8 cellular contexts compared by ENCODE assay signal in the genomic region with DNA sequence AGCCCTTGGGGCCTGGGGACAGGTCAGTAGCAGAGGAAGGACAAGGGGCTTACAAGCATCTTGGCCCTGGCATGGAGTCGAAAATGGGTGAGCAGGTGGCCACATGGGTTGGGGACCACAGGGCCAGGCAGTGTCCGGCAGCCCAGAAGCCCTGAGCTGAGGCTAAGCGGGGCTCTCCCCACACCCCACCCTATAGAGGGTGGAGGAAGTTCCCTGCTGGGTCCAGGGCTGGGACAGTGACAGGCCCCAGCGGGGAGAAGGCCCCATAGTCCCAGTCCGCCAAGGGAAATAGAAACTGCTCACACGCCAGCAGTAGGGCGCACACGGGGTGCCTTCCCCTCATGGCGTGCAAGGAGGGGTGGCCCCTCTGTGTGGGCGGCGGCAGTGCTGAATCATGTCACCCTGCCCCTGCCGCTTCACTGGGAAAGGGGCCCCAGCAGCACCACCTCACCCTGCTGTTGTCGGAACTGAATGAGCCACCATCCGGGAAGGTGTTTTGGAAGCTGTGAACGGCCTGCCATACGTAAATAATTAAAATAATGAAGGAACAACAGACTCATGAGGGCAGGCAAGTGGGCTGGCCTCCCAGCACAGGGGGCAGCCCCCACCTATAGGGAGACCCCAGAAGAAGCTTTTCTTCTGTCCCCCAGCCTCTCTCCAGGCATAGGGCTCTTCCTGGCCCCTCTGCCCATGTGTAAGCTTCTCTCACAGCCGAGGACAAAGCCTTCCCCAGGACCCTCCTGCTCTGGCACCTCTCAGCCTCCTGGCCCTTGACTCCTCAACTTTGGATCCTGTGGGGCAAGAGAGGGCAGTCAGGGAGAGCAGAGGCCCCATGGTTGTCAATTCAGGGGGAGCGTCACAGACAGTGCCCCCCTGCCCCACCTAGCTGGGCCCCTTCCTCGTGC. TPM values are rescaled to one million over a fixed set of nuclear protein-coding genes. Genes with fewer than 3 reads are reported as not detected.
DNase-seq lines count a peak whose midpoint lies in the region; FAIRE-seq and TF ChIP-seq lines count a peak whose summit lies in the region.

No MANE protein-coding gene starts in this region.

- no peak overlapping the region for H3K4me2 ChIP-seq in GM23248 (ENCODE audit: unreplicated experiment)
- H3K4me2 ChIP-seq in OCI-LY7 (ENCODE audit: low read length): peak overlapping the region; percentile 53
- no peak overlapping the region for H3K4me2 ChIP-seq in mammary epithelial cell (ENCODE audit: insufficient read depth, low read depth, low read length)

- H3K27ac ChIP-seq in GM23248 (no peak overlapping the region), OCI-LY7 (ENCODE audit: low read depth, low read length, poor library complexity, severe bottlenecking) (peak overlapping the region; percentile 0), mammary epithelial cell (ENCODE audit: insufficient read depth, low read depth, low read length) (no peak overlapping the region)

- peak overlapping the region; percentile 45 for H2AFZ ChIP-seq in GM23248
- H2AFZ ChIP-seq in OCI-LY7 (ENCODE audit: low read length): peak overlapping the region; percentile 80
- H2AFZ ChIP-seq in mammary epithelial cell (ENCODE audit: low read depth, low read length): no peak overlapping the region

- H3K9ac ChIP-seq in GM23248 (0 out of 2 replicates have a peak overlapping the region, but pooled peaks have one; percentile 15), mammary epithelial cell (ENCODE audit: insufficient read depth, low read length) (no peak overlapping the region)

- no peak for TF ChIP-seq CTCF in GM12865 (IDR thresholded peaks at IDR 0.05; ENCODE audit: insufficient read depth, low read depth, low read length, missing control alignments)
- no peak for TF ChIP-seq CTCF in OCI-LY7 (conservative IDR thresholded peaks at IDR 0.05; ENCODE audit: low read length)
- TF ChIP-seq CTCF in mammary epithelial cell (conservative IDR thresholded peaks at IDR 0.05 in 1 of 2, IDR thresholded peaks at IDR 0.05 in 1 of 2; ENCODE audit: extremely low read depth in 1 of 2, insufficient read depth in 1 of 2, low read depth in 1 of 2, low read length in 2 of 2): no peak

- H3K4me3 ChIP-seq in GM12865 (ENCODE audit: low read depth, low read length) (peak overlapping the region; percentile 64), GM23248 (no peak overlapping the region), OCI-LY7 (ENCODE audit: low read depth, low read length, poor library complexity, severe bottlenecking) (peak overlapping the region; percentile 13), mammary epithelial cell (replicated peaks in 1 of 3; ENCODE audit: insufficient read depth in 1 of 3, low read depth in 2 of 3, low read length in 3 of 3) (no peak overlapping the region)

- H3K27me3 ChIP-seq in GM23248 (replicated peaks; ENCODE audit: insufficient read depth): no peaks in the 10 kb centered on the region
- no peaks in the 10 kb centered on the region for H3K27me3 ChIP-seq in mammary epithelial cell (ENCODE audit: insufficient read depth, low read length)

- intact Hi-C loops in OCI-LY7 (cut with micrococcal nuclease; ENCODE audit: unreplicated experiment) (no loop called here), mammary epithelial cell (cut with micrococcal nuclease) (no loop called here)

- CTCF ChIA-PET in OCI-LY7 (lab: Charles Lee; ENCODE audit: unreplicated experiment): interaction anchor here (2.2 kb wide), 1 partner anchor 10 kb away, joined by 9 read pairs; no protein-coding TSS in a partner anchor
- CTCF ChIA-PET in mammary epithelial cell (lab: Charles Lee; ENCODE audit: low non-redundant PET): no interaction called here

- no peaks in the 10 kb centered on the region for H3K9me2 ChIP-seq in GM23248 (ENCODE audit: insufficient read depth)
- H3K9me2 ChIP-seq in OCI-LY7 (ENCODE audit: insufficient read depth, low read length): no peaks in the 10 kb centered on the region

- 42 to 53% methylated on average over 18 to 19 of the region's 19 CpGs for WGBS in GM23248 (ENCODE audit: low coverage in 1 of 2, low lambda C conversion rate in 2 of 2, missing lambda C conversion rate in 2 of 2), 2 experiments
- WGBS in mammary epithelial cell (ENCODE audit: low coverage, missing lambda C conversion rate): 77% methylated on average over 11 of the region's 19 CpGs

- BruUV-seq in OCI-LY7 (replicated peaks; lab: Mats Ljungman, UMichigan) (no TSS peak), mammary epithelial cell (replicated peaks; lab: Mats Ljungman, UMichigan) (no TSS peak)

- H3F3A ChIP-seq in GM23248 (ENCODE audit: insufficient read depth): no peaks in the 10 kb centered on the region

- DNase-seq in GM12865 (ENCODE audit: low read depth): peak; percentile 91
- peak; percentile 63 for DNase-seq in GM23248
- no peak for DNase-seq in OCI-LY7 (ENCODE audit: low spot score)
- peak; percentile 63 for DNase-seq in activated gamma-delta T cell (lab: John Stamatoyannopoulos, UW)
- DNase-seq in stimulated activated CD4-positive, alpha-beta T cell treated with anti-CD3 and anti-CD28 coated beads, Interleukin-15, amount 100 ng/mL, for 48 hours (ENCODE audit: low read depth in 2 of 2): peak; percentile 96 to 98
- DNase-seq in mammary epithelial cell: no peak
- no peak for DNase-seq in RCC 7860 (ENCODE audit: low spot score)
- DNase-seq in H54 (ENCODE audit: insufficient read length, low spot score): no peak

- in situ Hi-C loops in GM23248 (cut with MboI): no loop called here
- in situ Hi-C loops in mammary epithelial cell (cut with MboI; ENCODE audit: low sequenced_read_pairs in 2 of 2): no loop called here

- H3K9me3 ChIP-seq in GM23248 (ENCODE audit: low read depth) (no peaks in the 10 kb centered on the region), OCI-LY7 (ENCODE audit: low read length) (peaks cover 5% of the 10 kb centered on the region; the same call in 1 of the 2 replicates), mammary epithelial cell (replicated peaks; ENCODE audit: insufficient read depth, low read length) (no peaks in the 10 kb centered on the region)

- H3K36me3 ChIP-seq in GM23248 (ENCODE audit: low read depth) (no peaks in the 10 kb centered on the region), OCI-LY7 (ENCODE audit: insufficient read depth, low read length) (no peaks in the 10 kb centered on the region; the same call in 1 of the 2 replicates), mammary epithelial cell (ENCODE audit: insufficient read depth, low read length) (no peaks in the 10 kb centered on the region)

- dilution Hi-C loops in mammary epithelial cell (cut with HindIII; ENCODE audit: low sequenced_read_pairs): loop anchor here (25.0 kb wide), 1 partner anchor 146 kb away; no protein-coding TSS in a partner anchor

- POLR2A ChIA-PET in OCI-LY7 (lab: Charles Lee): interaction anchor here (0.8 to 1.3 kb wide), 3 partner anchors 8 to 10 kb away, joined by 3 to 8 read pairs (median 3); no protein-coding TSS in a partner anchor

- H4K20me1 ChIP-seq in GM23248 (ENCODE audit: insufficient read depth) (no peaks in the 10 kb centered on the region), OCI-LY7 (ENCODE audit: insufficient read depth, low read length) (no peaks in the 10 kb centered on the region), mammary epithelial cell (ENCODE audit: insufficient read depth, low read length) (no peaks in the 10 kb centered on the region)

- FAIRE-seq in RCC 7860 (lab: Jason Lieb, UNC) (no peak), H54 (lab: Jason Lieb, UNC) (no peak)

- H3K79me2 ChIP-seq in GM23248 (ENCODE audit: insufficient read depth): no peaks in the 10 kb centered on the region
- H3K79me2 ChIP-seq in OCI-LY7 (ENCODE audit: insufficient read depth, low read depth, low read length): no peaks in the 10 kb centered on the region
- H3K79me2 ChIP-seq in mammary epithelial cell (ENCODE audit: insufficient read depth, low read length): no peaks in the 10 kb centered on the region

- no peak for TF ChIP-seq POLR2A in H54 (IDR thresholded peaks at IDR 0.05; ENCODE audit: low read depth, low read length)

- H3K4me1 ChIP-seq in GM23248 (ENCODE audit: insufficient read depth) (peaks cover 7% of the 10 kb centered on the region; the same call in 1 of the 2 replicates), OCI-LY7 (ENCODE audit: insufficient read depth, low read length, poor library complexity, severe bottlenecking) (peaks cover 79% of the 10 kb centered on the region), mammary epithelial cell (ENCODE audit: insufficient read depth, low read length) (no peaks in the 10 kb centered on the region)

RNA-seq across cellular contexts. Expression of gene DUSP2, which starts 12.7 kb away (rescaled TPM):
- 2.4 and 8.8 TPM in 2 replicates for total RNA-seq in GM23248 (2014; rRNA removed; shearing (Covaris generic))
- polyA plus RNA-seq in GM23248 (2016; fragmentation: Nextera tagmentation; extraction: Ambion mirVana): 3.1 and 3.3 TPM in 2 replicates
- total RNA-seq in OCI-LY7 (2014; rRNA removed; shearing (Covaris generic)): 94.7 and 110 TPM in 2 replicates
- 31.2 and 37.3 TPM in 2 replicates for total RNA-seq in OCI-LY7 (2022)
- total RNA-seq in mammary epithelial cell: 10 to 100 TPM in 1 of 2 donors, 1 to 10 TPM in 1; 2.0 to 22.0 TPM
- 3.1 TPM for polyA plus RNA-seq in mammary epithelial cell
- polyA minus RNA-seq in mammary epithelial cell: 11.6 TPM

RNA-seq across cellular contexts. Expression of gene ASTL, which starts 19.6 kb away (rescaled TPM):
- total RNA-seq in GM23248 (2014; rRNA removed; shearing (Covaris generic)): 0.25 TPM in 1 of 2 replicates, not detected in the other
- not detected in 2 replicates for polyA plus RNA-seq in GM23248 (2016; fragmentation: Nextera tagmentation; extraction: Ambion mirVana)
- 0.46 TPM in 1 of 2 replicates, not detected in the other for total RNA-seq in OCI-LY7 (2014; rRNA removed; shearing (Covaris generic))
- total RNA-seq in OCI-LY7 (2022): 0.49 TPM in 1 of 2 replicates, not detected in the other
- under 1 TPM in 1 of 2 donors, not detected in 1; 0.33 TPM for total RNA-seq in mammary epithelial cell
- polyA plus RNA-seq in mammary epithelial cell: not detected
- polyA minus RNA-seq in mammary epithelial cell: not detected

RNA-seq across cellular contexts. Expression of gene ADRA2B, which starts 41.5 kb away (rescaled TPM):
- not detected in 2 replicates for total RNA-seq in GM23248 (2014; rRNA removed; shearing (Covaris generic))
- not detected in 2 replicates for polyA plus RNA-seq in GM23248 (2016; fragmentation: Nextera tagmentation; extraction: Ambion mirVana)
- 0.06 TPM in 1 of 2 replicates, not detected in the other for total RNA-seq in OCI-LY7 (2014; rRNA removed; shearing (Covaris generic))
- total RNA-seq in OCI-LY7 (2022): 0.11 TPM in 1 of 2 replicates, not detected in the other
- under 1 TPM; under 0.01 to 0.09 TPM for total RNA-seq in mammary epithelial cell
- 0.05 TPM for polyA plus RNA-seq in mammary epithelial cell
- polyA minus RNA-seq in mammary epithelial cell: not detected

RNA-seq across cellular contexts. Expression of gene STARD7, which starts 50.7 kb away (rescaled TPM):
- total RNA-seq in GM23248 (2014; rRNA removed; shearing (Covaris generic)): 120 and 129 TPM in 2 replicates
- polyA plus RNA-seq in GM23248 (2016; fragmentation: Nextera tagmentation; extraction: Ambion mirVana) (93.3 and 94.2 TPM in 2 replicates), mammary epithelial cell (65.8 TPM)
- 208 and 239 TPM in 2 replicates for total RNA-seq in OCI-LY7 (2014; rRNA removed; shearing (Covaris generic))
- total RNA-seq in OCI-LY7 (2022) (186 and 206 TPM in 2 replicates), mammary epithelial cell (100 to 1,000 TPM in 1 of 2 donors, 10 to 100 TPM in 1; 96.7 to 241 TPM)
- 90.8 TPM for polyA minus RNA-seq in mammary epithelial cell

Comparison
In these comparisons a context has a peak if more than half of its experiments do, and no peak if none do; other contexts are left out.
1. DNase-seq: peak in GM12865 (single experiment), GM23248 (single experiment), activated gamma-delta T cell (single experiment) and stimulated activated CD4-positive, alpha-beta T cell treated with anti-CD3 and anti-CD28 coated beads, Interleukin-15, amount 100 ng/mL, for 48 hours (2 of 2); none in OCI-LY7 (single experiment), mammary epithelial cell (single experiment), RCC 7860 (single experiment) and H54 (single experiment).
2. H3K4me3 ChIP-seq: peak in GM12865 (single experiment) and OCI-LY7 (single experiment); none in GM23248 (single experiment) and mammary epithelial cell (0 of 3).